8 cellular contexts compared by ENCODE assay signal in genomic region chr12:109899345-109899744, GRCh38. TPM values are rescaled to one million over a fixed set of nuclear protein-coding genes. Genes with fewer than 3 reads are reported as not detected.
DNase-seq lines count a peak whose midpoint lies in the region; ATAC-seq and TF ChIP-seq lines count a peak whose summit lies in the region.
"Not testable (repeated sequence)": the region's sequence is repeated elsewhere in the genome, so short reads cannot be mapped to it uniquely, and the experiment has no call there.

No MANE protein-coding gene starts in this region.

- H4K20me1 ChIP-seq in GM23338 (replicated peaks; ENCODE audit: insufficient read depth) = peaks cover 18% of the 10 kb centered on the region

- H3K9me3 Mint-ChIP-seq in GM23338; activated T-helper 1 cell treated with anti-CD3 and anti-CD28 coated beads, Interleukin-12 subunit alpha, Interleukin-12 subunit beta, Interleukin-2, Interleukin-4 antibody, amounts not matched to agents 30 ng/mL and 10 ng/mL and 1 ng/mL, durations not matched to agents 14 hours and 24 hours and 36 hours; chondrocyte (ENCODE audit: low read depth); naive thymus-derived CD8-positive, alpha-beta T cell: not testable (repeated sequence)

- H3K4me1 ChIP-seq in A673 (ENCODE audit: insufficient read depth, low read length, poor library complexity, severe bottlenecking) = not testable (repeated sequence)
- H3K4me1 ChIP-seq in GM23338 (ENCODE audit: insufficient read depth) (peaks cover 11% of the 10 kb centered on the region), heart left ventricle (peaks cover 0 to 24% (median 19%) of the 10 kb centered on the region in 12 donors), skeletal muscle satellite cell (ENCODE audit: control insufficient read depth, insufficient read depth, low read length) (peaks cover 14% of the 10 kb centered on the region)

- not testable (repeated sequence) for ATAC-seq in GM23338; heart left ventricle; naive thymus-derived CD8-positive, alpha-beta T cell

- not testable (repeated sequence) for H3K27me3 ChIP-seq in A673 (replicated peaks; ENCODE audit: insufficient read depth, low read depth, low read length, poor library complexity); heart left ventricle; skeletal muscle satellite cell (ENCODE audit: control insufficient read depth, insufficient read depth, low read length)
- peaks cover 97% of the 10 kb centered on the region for H3K27me3 ChIP-seq in GM23338 (ENCODE audit: insufficient read depth)

- peak overlapping the region; percentile 86; the same call in 1 of the 2 replicates for H3K4me2 ChIP-seq in GM23338
- H3K4me2 ChIP-seq in skeletal muscle satellite cell (ENCODE audit: low read length) = peak overlapping the region; percentile 93

- not testable (repeated sequence) for H3K27ac Mint-ChIP-seq in GM23338; activated T-helper 1 cell treated with anti-CD3 and anti-CD28 coated beads, Interleukin-12 subunit alpha, Interleukin-12 subunit beta, Interleukin-2, Interleukin-4 antibody, amounts not matched to agents 30 ng/mL and 10 ng/mL and 1 ng/mL, durations not matched to agents 14 hours and 24 hours and 36 hours
- peak overlapping the region; percentile 97 for H3K27ac Mint-ChIP-seq in chondrocyte (ENCODE audit: unreplicated experiment)
- H3K27ac Mint-ChIP-seq in naive thymus-derived CD8-positive, alpha-beta T cell = peak overlapping the region in 8 of 10 donors; percentile 50 to 99 (median 96)

- not testable (repeated sequence) for H2AFZ ChIP-seq in GM23338

- H3K4me1 Mint-ChIP-seq in GM23338 (peaks cover 26% of the 10 kb centered on the region), chondrocyte (ENCODE audit: low read depth) (peaks cover 22% of the 10 kb centered on the region)
- H3K4me1 Mint-ChIP-seq in activated T-helper 1 cell treated with anti-CD3 and anti-CD28 coated beads, Interleukin-12 subunit alpha, Interleukin-12 subunit beta, Interleukin-2, Interleukin-4 antibody, amounts not matched to agents 30 ng/mL and 10 ng/mL and 1 ng/mL, durations not matched to agents 14 hours and 24 hours and 36 hours (ENCODE audit: low read depth) = peaks cover 19% of the 10 kb centered on the region
- peaks cover 14 to 32% (median 26%) of the 10 kb centered on the region in 4 donors for H3K4me1 Mint-ChIP-seq in naive thymus-derived CD8-positive, alpha-beta T cell

- not testable (repeated sequence) for H3K9me2 ChIP-seq in GM23338 (ENCODE audit: insufficient read depth)

- H3K79me2 ChIP-seq in GM23338 (replicated peaks; ENCODE audit: insufficient read depth) = not testable (repeated sequence)

- intact Hi-C loops in A673 (cut with micrococcal nuclease; ENCODE audit: unreplicated experiment); activated T-helper 1 cell treated with anti-CD3 and anti-CD28 coated beads, Interleukin-12 subunit alpha, Interleukin-12 subunit beta, Interleukin-2, Interleukin-4 antibody, amounts not matched to agents 30 ng/mL and 10 ng/mL and 1 ng/mL, durations not matched to agents 14 hours and 24 hours and 36 hours (cut with micrococcal nuclease); heart left ventricle (cut with DNase I): not testable (repeated sequence)

- not testable (repeated sequence) for BruUV-seq in A673 (replicated peaks; lab: Mats Ljungman, UMichigan)

- H3K9ac ChIP-seq in skeletal muscle satellite cell (ENCODE audit: low read depth, low read length) = peak overlapping the region; percentile 90

- POLR2A ChIA-PET in A673 (lab: Charles Lee; ENCODE audit: low non-redundant PET); RWPE1 (lab: Yijun Ruan, JAX; ENCODE audit: low non-redundant PET): not testable (repeated sequence)
- POLR2A ChIA-PET in naive thymus-derived CD8-positive, alpha-beta T cell (lab: Charles Lee) = interaction anchor here (0.5 to 0.7 kb wide), 2 partner anchors 116 to 1312 kb away, joined by 3 to 4 read pairs; no protein-coding TSS in a partner anchor

- not testable (repeated sequence) for TF ChIP-seq CTCF in A673 (conservative IDR thresholded peaks at IDR 0.05; ENCODE audit: low read depth, low read length); GM23338 (conservative IDR thresholded peaks at IDR 0.05; ENCODE audit: low read depth in 2 of 2); RWPE1 (conservative IDR thresholded peaks at IDR 0.05; ENCODE audit: low read depth); chondrocyte (IDR thresholded peaks at IDR 0.05); heart left ventricle (IDR thresholded peaks at IDR 0.05)

- peaks cover 16% of the 10 kb centered on the region for H3K36me3 ChIP-seq in A673 (ENCODE audit: insufficient read depth, low read length, poor library complexity, severe bottlenecking)
- H3K36me3 ChIP-seq in GM23338 (ENCODE audit: insufficient read depth) = not testable (repeated sequence)
- H3K36me3 ChIP-seq in heart left ventricle = peaks cover 0 to 19% (median 15%) of the 10 kb centered on the region in 9 donors
- peaks cover 15% of the 10 kb centered on the region for H3K36me3 ChIP-seq in skeletal muscle satellite cell (ENCODE audit: insufficient read depth, low read length)

- TF ChIP-seq POLR2A in heart left ventricle (IDR thresholded peaks at IDR 0.05) = not testable (repeated sequence)

- 90 to 94% (median 93%) methylated on average over 15 of the region's 15 CpGs for WGBS in heart left ventricle, 4 donors

- CTCF ChIA-PET in A673 (lab: Charles Lee) = not testable (repeated sequence)
- CTCF ChIA-PET in RWPE1 (lab: Yijun Ruan, JAX) = interaction anchor here (0.7 kb wide), 1 partner anchor 320 kb away, joined by 4 read pairs; no protein-coding TSS in a partner anchor

- peaks cover 14% of the 10 kb centered on the region for H3K36me3 Mint-ChIP-seq in GM23338 (ENCODE audit: low read depth)
- H3K36me3 Mint-ChIP-seq in activated T-helper 1 cell treated with anti-CD3 and anti-CD28 coated beads, Interleukin-12 subunit alpha, Interleukin-12 subunit beta, Interleukin-2, Interleukin-4 antibody, amounts not matched to agents 30 ng/mL and 10 ng/mL and 1 ng/mL, durations not matched to agents 14 hours and 24 hours and 36 hours (ENCODE audit: low read depth) = peaks cover 10% of the 10 kb centered on the region
- H3K36me3 Mint-ChIP-seq in chondrocyte (ENCODE audit: low read depth) = not testable (repeated sequence)
- peaks cover 0 to 14% (median 1%) of the 10 kb centered on the region in 3 donors for H3K36me3 Mint-ChIP-seq in naive thymus-derived CD8-positive, alpha-beta T cell

- H3K4me3 Mint-ChIP-seq in GM23338 (peak overlapping the region; percentile 83; the same call in 2 of the 3 replicates), chondrocyte (ENCODE audit: unreplicated experiment) (peak overlapping the region; percentile 97)
- peak overlapping the region; percentile 95 for H3K4me3 Mint-ChIP-seq in activated T-helper 1 cell treated with anti-CD3 and anti-CD28 coated beads, Interleukin-12 subunit alpha, Interleukin-12 subunit beta, Interleukin-2, Interleukin-4 antibody, amounts not matched to agents 30 ng/mL and 10 ng/mL and 1 ng/mL, durations not matched to agents 14 hours and 24 hours and 36 hours
- peak overlapping the region; percentile 22 to 97 (median 94) for H3K4me3 Mint-ChIP-seq in naive thymus-derived CD8-positive, alpha-beta T cell

- not testable (repeated sequence) for DNase-seq in A673 (ENCODE audit: low spot score); GM23338 (ENCODE audit: low spot score); RWPE1 (ENCODE audit: low spot score); activated T-helper 1 cell treated with anti-CD3 and anti-CD28 coated beads, Interleukin-12 subunit alpha, Interleukin-12 subunit beta, Interleukin-2, Interleukin-4 antibody, amounts not matched to agents 30 ng/mL and 10 ng/mL and 1 ng/mL, durations not matched to agents 14 hours and 24 hours and 36 hours (ENCODE audit: low spot score); chondrocyte (ENCODE audit: low spot score); heart left ventricle; naive thymus-derived CD8-positive, alpha-beta T cell

- H3F3A ChIP-seq in GM23338 (replicated peaks; ENCODE audit: low read depth) = not testable (repeated sequence)

- peaks cover 90% of the 10 kb centered on the region for H3K27me3 Mint-ChIP-seq in GM23338 (ENCODE audit: insufficient read depth, low read depth, poor library complexity)
- not testable (repeated sequence) for H3K27me3 Mint-ChIP-seq in activated T-helper 1 cell treated with anti-CD3 and anti-CD28 coated beads, Interleukin-12 subunit alpha, Interleukin-12 subunit beta, Interleukin-2, Interleukin-4 antibody, amounts not matched to agents 30 ng/mL and 10 ng/mL and 1 ng/mL, durations not matched to agents 14 hours and 24 hours and 36 hours (ENCODE audit: insufficient read depth); chondrocyte (ENCODE audit: low read depth); naive thymus-derived CD8-positive, alpha-beta T cell

- H3K9me3 ChIP-seq in A673 (ENCODE audit: low read depth, low read length, poor library complexity, severe bottlenecking); heart left ventricle; skeletal muscle satellite cell (replicated peaks; ENCODE audit: low read length): not testable (repeated sequence)

- peak overlapping the region; percentile 67 for H3K4me3 ChIP-seq in A673 (ENCODE audit: low read depth, low read length, poor library complexity, severe bottlenecking)
- H3K4me3 ChIP-seq in GM23338 = peak overlapping the region; percentile 81; the same call in 1 of the 2 replicates
- H3K4me3 ChIP-seq in heart left ventricle = peak overlapping the region in 11 of 12 donors; percentile 73 to 95 (median 78)
- peak overlapping the region; percentile 84 for H3K4me3 ChIP-seq in skeletal muscle satellite cell (ENCODE audit: low read length)

- H3K27ac ChIP-seq in A673 (ENCODE audit: low read depth, low read length, poor library complexity, severe bottlenecking) (peak overlapping the region; percentile 86), RWPE1 (peak overlapping the region; percentile 86), heart left ventricle (peak overlapping the region in 8 of 12 donors; percentile 72 to 87 (median 84))
- not testable (repeated sequence) for H3K27ac ChIP-seq in GM23338 (ENCODE audit: low read depth)

RNA-seq across cellular contexts. Expression of gene TCHP, which starts 0.7 kb away (rescaled TPM):
- total RNA-seq in A673 (2021) (33.4 and 40.4 TPM in 2 replicates), chondrocyte (9.8 to 12.6 TPM (median 11.7 TPM) in 3 replicates), heart left ventricle (10 to 100 TPM in 4 of 9 donors, 1 to 10 TPM in 5; 7.4 to 11.7 (median 8.9) TPM)
- 2.4 and 3.1 TPM in 2 replicates for total RNA-seq in GM23338 (2014; rRNA removed; shearing (Covaris generic))
- polyA plus RNA-seq in GM23338 (2016; fragmentation: Nextera tagmentation; extraction: Ambion mirVana) (6.2 and 7.4 TPM in 2 replicates), heart left ventricle (10 to 100 TPM; 10.1 to 10.6 TPM)
- total RNA-seq in activated T-helper 1 cell treated with anti-CD3 and anti-CD28 coated beads, Interleukin-12 subunit alpha, Interleukin-12 subunit beta, Interleukin-2, Interleukin-4 antibody, amounts not matched to agents 30 ng/mL and 10 ng/mL and 1 ng/mL, durations not matched to agents 14 hours and 24 hours and 36 hours = 30.4 and 31.1 TPM in 2 replicates
- total RNA-seq in naive thymus-derived CD8-positive, alpha-beta T cell = 10 to 100 TPM; 36.8 to 39.1 TPM
- 10 to 100 TPM in 1 of 3 donors, 1 to 10 TPM in 2; 6.7 to 11.1 (median 8.6) TPM for polyA plus RNA-seq in naive thymus-derived CD8-positive, alpha-beta T cell
- 6.1 and 7.9 TPM in 2 replicates for total RNA-seq in skeletal muscle satellite cell (2012; rRNA removed)

RNA-seq across cellular contexts. Expression of gene GLTP, which starts 19.0 kb away (rescaled TPM):
- total RNA-seq in A673 (2021) (20.2 and 20.7 TPM in 2 replicates), chondrocyte (38.7 to 40.7 TPM (median 40.5 TPM) in 3 replicates), heart left ventricle (10 to 100 TPM; 18.0 to 68.6 (median 25.1) TPM)
- 24.4 and 30.2 TPM in 2 replicates for total RNA-seq in GM23338 (2014; rRNA removed; shearing (Covaris generic))
- polyA plus RNA-seq in GM23338 (2016; fragmentation: Nextera tagmentation; extraction: Ambion mirVana) (26.5 and 28.0 TPM in 2 replicates), heart left ventricle (10 to 100 TPM; 16.9 to 28.1 TPM)
- total RNA-seq in activated T-helper 1 cell treated with anti-CD3 and anti-CD28 coated beads, Interleukin-12 subunit alpha, Interleukin-12 subunit beta, Interleukin-2, Interleukin-4 antibody, amounts not matched to agents 30 ng/mL and 10 ng/mL and 1 ng/mL, durations not matched to agents 14 hours and 24 hours and 36 hours = 27.7 and 29.1 TPM in 2 replicates
- total RNA-seq in naive thymus-derived CD8-positive, alpha-beta T cell = 10 to 100 TPM; 21.2 to 21.8 TPM
- 10 to 100 TPM; 29.7 to 41.7 (median 41.1) TPM for polyA plus RNA-seq in naive thymus-derived CD8-positive, alpha-beta T cell
- 60.6 and 64.0 TPM in 2 replicates for total RNA-seq in skeletal muscle satellite cell (2012; rRNA removed)
